24 cellular contexts compared by ENCODE assay signal in the genomic region with DNA sequence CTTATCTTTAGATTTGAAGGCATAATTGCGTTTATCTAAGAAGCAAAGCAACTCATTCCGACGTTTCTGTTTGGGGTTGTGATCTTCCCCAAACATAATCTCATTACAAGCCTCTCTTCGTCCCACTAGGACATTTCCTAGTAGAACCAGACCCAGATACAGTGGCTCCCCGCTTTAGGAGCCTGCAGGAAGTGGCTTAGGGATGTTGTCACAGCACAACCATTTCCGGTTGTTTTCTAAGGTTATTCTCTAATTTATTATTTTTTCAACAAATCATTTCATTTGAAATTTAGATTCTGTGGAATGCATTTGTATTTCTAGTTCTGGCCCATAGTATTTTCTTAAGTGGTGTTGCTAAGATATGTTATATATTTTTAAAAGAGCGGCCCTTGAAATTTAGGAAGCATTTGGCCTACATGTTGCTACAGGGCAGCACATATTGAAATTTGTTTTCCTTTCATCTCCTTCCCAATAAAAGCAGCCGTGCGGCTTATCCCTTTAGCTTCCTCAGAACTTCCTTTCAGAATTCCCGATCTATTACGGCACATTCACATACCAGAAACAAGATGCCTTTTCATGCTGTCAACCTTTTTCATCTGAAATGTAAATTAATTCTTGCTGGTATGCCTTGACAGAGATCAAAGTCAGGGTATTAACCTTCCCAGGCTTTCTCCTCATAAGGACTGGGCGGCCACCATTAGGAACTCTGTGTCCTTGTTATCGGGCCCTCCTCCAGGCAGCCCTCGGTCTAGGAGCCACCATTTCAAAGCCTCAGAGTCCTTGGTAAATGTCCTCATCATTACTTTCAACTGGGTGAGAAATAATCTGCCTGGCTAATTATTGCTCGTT.
A peak's percentile ranks its signal among the peaks of the same experiment; 100 is the strongest.
DNase-seq lines count a peak whose midpoint lies in the region; ATAC-seq and TF ChIP-seq lines count a peak whose summit lies in the region.
"Had no signal": no experiment of that assay in that cellular context is flagged by ENCODE, and none has a peak within 500 bp of the region (broad histone marks: within the 10 kb centered on the region; RNA-seq: fewer than 3 reads in every experiment).

No MANE protein-coding gene starts in this region.

- no peaks in the 10 kb centered on the region for H3K9me3 Mint-ChIP-seq in activated T-helper 1 cell treated with anti-CD3 and anti-CD28 coated beads, Interleukin-12 subunit alpha, Interleukin-12 subunit beta, Interleukin-2, Interleukin-4 antibody, amounts not matched to agents 30 ng/mL and 10 ng/mL and 1 ng/mL, durations not matched to agents 14 hours and 24 hours and 36 hours
- H3K9me3 Mint-ChIP-seq: naive thymus-derived CD4-positive, alpha-beta T cell; T-helper 2 cell treated with Interferon-gamma antibody and Interleukin-4, amounts not matched to agents 5 μg/mL and 100 μg/mL, for 36 hours had no signal

- no peak for ATAC-seq in heart right ventricle
- no peak for ATAC-seq in Right ventricle myocardium inferior
- ATAC-seq: GM12878; naive thymus-derived CD4-positive, alpha-beta T cell had no signal

- H3K36me3 ChIP-seq in heart right ventricle = no peaks in the 10 kb centered on the region
- H3K36me3 ChIP-seq: upper lobe of left lung had no signal

- H3K4me3 ChIP-seq in heart right ventricle = no peak overlapping the region
- H3K4me3 ChIP-seq in dorsolateral prefrontal cortex = no peak overlapping the region
- H3K4me3 ChIP-seq: coronary artery, GM12878, upper lobe of left lung had no signal

- TF ChIP-seq CTCF in heart right ventricle (IDR thresholded peaks at IDR 0.05) (no peak), dorsolateral prefrontal cortex (IDR thresholded peaks at IDR 0.05 in 54 of 56, conservative IDR thresholded peaks at IDR 0.05 in 2 of 56; ENCODE audit: low read depth in 1 of 56, partially characterized antibody in 56 of 56) (no peak)

- in situ Hi-C loops in ACHN (cut with HindIII; ENCODE audit: low pct_ligation_motif_present, low pct_unique_long_range_greater_than_20kb, low sequenced_read_pairs) = no loop called here

- peak overlapping the region in 7 of 10 donors; percentile 17 to 65 (median 57) for H3K27ac ChIP-seq in heart right ventricle
- peak overlapping the region in 33 of 59 donors; percentile 13 to 98 (median 91) for H3K27ac ChIP-seq in dorsolateral prefrontal cortex
- peak overlapping the region; percentile 86 for H3K27ac ChIP-seq in substantia nigra (ENCODE audit: low read depth, low read length, poor library complexity, severe bottlenecking)
- H3K27ac ChIP-seq: coronary artery, RWPE1, upper lobe of left lung had no signal

- no peak overlapping the region for H3K27ac Mint-ChIP-seq in activated T-helper 1 cell treated with anti-CD3 and anti-CD28 coated beads, Interleukin-12 subunit alpha, Interleukin-12 subunit beta, Interleukin-2, Interleukin-4 antibody, amounts not matched to agents 30 ng/mL and 10 ng/mL and 1 ng/mL, durations not matched to agents 14 hours and 24 hours and 36 hours
- H3K27ac Mint-ChIP-seq: naive thymus-derived CD4-positive, alpha-beta T cell; T-helper 2 cell treated with Interferon-gamma antibody and Interleukin-4, amounts not matched to agents 5 μg/mL and 100 μg/mL, for 36 hours had no signal

- peaks cover 22% of the 10 kb centered on the region for H3K4me1 Mint-ChIP-seq in activated T-helper 1 cell treated with anti-CD3 and anti-CD28 coated beads, Interleukin-12 subunit alpha, Interleukin-12 subunit beta, Interleukin-2, Interleukin-4 antibody, amounts not matched to agents 30 ng/mL and 10 ng/mL and 1 ng/mL, durations not matched to agents 14 hours and 24 hours and 36 hours (ENCODE audit: low read depth)

- peaks cover 18% of the 10 kb centered on the region for H3K27me3 Mint-ChIP-seq in activated T-helper 1 cell treated with anti-CD3 and anti-CD28 coated beads, Interleukin-12 subunit alpha, Interleukin-12 subunit beta, Interleukin-2, Interleukin-4 antibody, amounts not matched to agents 30 ng/mL and 10 ng/mL and 1 ng/mL, durations not matched to agents 14 hours and 24 hours and 36 hours (ENCODE audit: insufficient read depth)

- no peaks in the 10 kb centered on the region for H3K9me3 ChIP-seq in heart right ventricle
- H3K9me3 ChIP-seq: upper lobe of left lung had no signal

- intact Hi-C loops in heart right ventricle (cut with DNase I) = loop anchor here in 2 of 10 donors (10.0 kb wide), 1 partner anchor 211 kb away; a partner anchor contains a TSS
- intact Hi-C loops in Right ventricle myocardium inferior (cut with DNase I) = loop anchor here (10.0 kb wide), 1 partner anchor 211 kb away; a partner anchor contains a TSS
- intact Hi-C loops in dorsolateral prefrontal cortex (cut with DNase I) = loop anchor here in 1 of 2 donors (5.0 kb wide), 1 partner anchor 308 kb away; no protein-coding TSS in a partner anchor
- intact Hi-C loops in activated T-helper 1 cell treated with anti-CD3 and anti-CD28 coated beads, Interleukin-12 subunit alpha, Interleukin-12 subunit beta, Interleukin-2, Interleukin-4 antibody, amounts not matched to agents 30 ng/mL and 10 ng/mL and 1 ng/mL, durations not matched to agents 14 hours and 24 hours and 36 hours (cut with micrococcal nuclease) = no loop called here

- peaks cover 0 to 53% (median 21%) of the 10 kb centered on the region in 9 donors for H3K4me1 ChIP-seq in heart right ventricle

- no peaks in the 10 kb centered on the region for H3K36me3 Mint-ChIP-seq in activated T-helper 1 cell treated with anti-CD3 and anti-CD28 coated beads, Interleukin-12 subunit alpha, Interleukin-12 subunit beta, Interleukin-2, Interleukin-4 antibody, amounts not matched to agents 30 ng/mL and 10 ng/mL and 1 ng/mL, durations not matched to agents 14 hours and 24 hours and 36 hours (ENCODE audit: low read depth)
- H3K36me3 Mint-ChIP-seq: naive thymus-derived CD4-positive, alpha-beta T cell had no signal

- 53 to 59% methylated on average over 15 of the region's 15 CpGs for WGBS in heart right ventricle, 2 donors

- H3K27me3 ChIP-seq in heart right ventricle = peaks cover 0 to 14% (median 0%) of the 10 kb centered on the region in 7 donors
- peaks cover 0 to 8% (median 0%) of the 10 kb centered on the region in 45 donors for H3K27me3 ChIP-seq in dorsolateral prefrontal cortex
- H3K27me3 ChIP-seq: upper lobe of left lung had no signal

- H3K4me3 Mint-ChIP-seq in activated T-helper 1 cell treated with anti-CD3 and anti-CD28 coated beads, Interleukin-12 subunit alpha, Interleukin-12 subunit beta, Interleukin-2, Interleukin-4 antibody, amounts not matched to agents 30 ng/mL and 10 ng/mL and 1 ng/mL, durations not matched to agents 14 hours and 24 hours and 36 hours = no peak overlapping the region
- H3K4me3 Mint-ChIP-seq: T-helper 2 cell treated with Interferon-gamma antibody and Interleukin-4, amounts not matched to agents 5 μg/mL and 100 μg/mL, for 36 hours had no signal

- DNase-seq in heart right ventricle = no peak
- DNase-seq in Right ventricle myocardium inferior (ENCODE audit: missing footprints) = no peak
- DNase-seq in dorsolateral prefrontal cortex = no peak
- DNase-seq in lung microvascular endothelial cell (ENCODE audit: low read depth in 2 of 2) = peak; percentile 39 to 73
- no peak for DNase-seq in substantia nigra (lab: John Stamatoyannopoulos, UW)
- DNase-seq in activated T-helper 1 cell treated with anti-CD3 and anti-CD28 coated beads, Interleukin-12 subunit alpha, Interleukin-12 subunit beta, Interleukin-2, Interleukin-4 antibody, amounts not matched to agents 30 ng/mL and 10 ng/mL and 1 ng/mL, durations not matched to agents 14 hours and 24 hours and 36 hours (ENCODE audit: low spot score) = no peak
- no peak for DNase-seq in HK-2 (ENCODE audit: unreplicated experiment)
- DNase-seq in ACHN = no peak
- DNase-seq: activated CD4-positive, alpha-beta T cell treated with anti-CD3 and anti-CD28 coated beads, Interleukin-2, amount 50 U/mL, for 48 hours; activated CD8-positive, alpha-beta memory T cell treated with anti-CD3 and anti-CD28 coated beads, Interleukin-2, amount 50 U/mL, for 48 hours; activated effector memory CD4-positive, alpha-beta T cell treated with Interleukin-2 at 50 U/mL for 16 hours; COR-L47; DMS79; head of caudate nucleus; KBM-7; kidney; naive thymus-derived CD4-positive, alpha-beta T cell; NCI-H1436 treated with DMSO at 0.1 percent for 48 hours; NCI-H526 treated with DMSO at 0.1 percent for 48 hours; upper lobe of left lung had no signal

Comparison
In these comparisons a context has a peak if more than half of its experiments do, and no peak if none do; other contexts are left out.
1. DNase-seq: peak in lung microvascular endothelial cell (2 of 2); none in heart right ventricle (0 of 2), Right ventricle myocardium inferior (single experiment), dorsolateral prefrontal cortex (0 of 10), substantia nigra (0 of 49), activated T-helper 1 cell treated with anti-CD3 and anti-CD28 coated beads, Interleukin-12 subunit alpha, Interleukin-12 subunit beta, Interleukin-2, Interleukin-4 antibody, amounts not matched to agents 30 ng/mL and 10 ng/mL and 1 ng/mL, durations not matched to agents 14 hours and 24 hours and 36 hours (single experiment), HK-2 (single experiment) and ACHN (single experiment).
2. Peak in every context shown above with its lines, with median percentiles within 50 percentile points of each other: H3K27ac ChIP-seq.